ENCODE assay signal across 15 cellular contexts in genomic region chr12:51056242-51056641, GRCh38. TPM values are rescaled to one million over a fixed set of nuclear protein-coding genes. Genes with fewer than 3 reads are reported as not detected.
DNase-seq lines count a peak whose midpoint lies in the region; ATAC-seq and TF ChIP-seq lines count a peak whose summit lies in the region.
"Had no signal": no experiment of that assay in that cellular context is flagged by ENCODE, and none has a peak within 500 bp of the region (broad histone marks: within the 10 kb centered on the region; RNA-seq: fewer than 3 reads in every experiment).

No MANE protein-coding gene starts in this region.

- CTCF ChIA-PET in activated CD4-positive, alpha-beta memory T cell treated with anti-CD3 and anti-CD28 coated beads for 36 hours (lab: Charles Lee): interaction anchor here (0.7 kb wide), 1 partner anchor 25 kb away, joined by 3 read pairs; no protein-coding TSS in a partner anchor
- CTCF ChIA-PET in activated CD4-positive, alpha-beta memory T cell treated with anti-CD3 and anti-CD28 coated beads, Interleukin-2, amount 10 ng/mL, durations not matched to agents 7 days and 5 days (lab: Charles Lee): no interaction called here

- TF ChIP-seq POLR2A in gastrocnemius medialis (IDR thresholded peaks at IDR 0.05) (no peak), testis (IDR thresholded peaks at IDR 0.05) (no peak)

- H3K36me3 Mint-ChIP-seq in activated CD4-positive, alpha-beta memory T cell treated with anti-CD3 and anti-CD28 coated beads for 36 hours: peaks cover 53% of the 10 kb centered on the region
- H3K36me3 Mint-ChIP-seq in activated CD4-positive, alpha-beta memory T cell treated with anti-CD3 and anti-CD28 coated beads, Interleukin-2, amount 10 ng/mL, durations not matched to agents 7 days and 5 days (ENCODE audit: low read depth): peaks cover 64% of the 10 kb centered on the region

- in situ Hi-C loops in gastrocnemius medialis (cut with MboI; ENCODE audit: low sequenced_read_pairs in 4 of 4): no loop called here

- POLR2A ChIA-PET in activated CD4-positive, alpha-beta memory T cell treated with anti-CD3 and anti-CD28 coated beads for 36 hours (lab: Charles Lee): no interaction called here
- POLR2A ChIA-PET in activated CD4-positive, alpha-beta memory T cell treated with anti-CD3 and anti-CD28 coated beads, Interleukin-2, amount 10 ng/mL, durations not matched to agents 7 days and 5 days (lab: Charles Lee): no interaction called here

- ATAC-seq in esophagus mucosa: peak; percentile 94
- peak; percentile 85 to 90 for ATAC-seq in gastrocnemius medialis
- ATAC-seq: activated CD4-positive, alpha-beta T cell treated with anti-CD3 and anti-CD28 coated beads for 36 hours; activated T-helper 17 cell treated with anti-CD3 and anti-CD28 coated beads, Interleukin-2, amount 50 U/mL, for 72 hours; T-cell had no signal

- H3K9me3 ChIP-seq in gastrocnemius medialis (no peaks in the 10 kb centered on the region), testis (no peaks in the 10 kb centered on the region)
- H3K9me3 ChIP-seq: ovary, transverse colon had no signal

- H3K36me3 ChIP-seq in gastrocnemius medialis: peaks cover 0 to 81% of the 10 kb centered on the region in 2 donors
- no peaks in the 10 kb centered on the region for H3K36me3 ChIP-seq in testis (ENCODE audit: low read depth, missing control alignments)

- H3K27me3 ChIP-seq in gastrocnemius medialis (no peaks in the 10 kb centered on the region), testis (no peaks in the 10 kb centered on the region)
- H3K27me3 ChIP-seq: ovary, transverse colon had no signal

- no peak for DNase-seq in activated CD4-positive, alpha-beta memory T cell treated with anti-CD3 and anti-CD28 coated beads for 36 hours
- no peak for DNase-seq in activated CD4-positive, alpha-beta memory T cell treated with anti-CD3 and anti-CD28 coated beads, Interleukin-2, amount 10 ng/mL, durations not matched to agents 7 days and 5 days
- DNase-seq in NOMO-1 treated with dmso at 0.1 percent for 144 hours (lab: John Stamatoyannopoulos, UW; ENCODE audit: unreplicated experiment) (peak; percentile 75), gastrocnemius medialis (peak; percentile 46 to 80), activated gamma-delta T cell (lab: John Stamatoyannopoulos, UW) (no peak), testis (no peak)
- DNase-seq in stimulated activated CD4-positive, alpha-beta T cell treated with anti-CD3 and anti-CD28 coated beads, Interleukin-12 subunit alpha, Interleukin-12 subunit beta, amount 100 ng/mL, for 4 hours: no peak
- DNase-seq: activated CD4-positive, alpha-beta T cell treated with anti-CD3 and anti-CD28 coated beads for 36 hours; ovary; stimulated activated CD4-positive, alpha-beta T cell treated with anti-CD3 and anti-CD28 coated beads, Interleukin-15, amount 100 ng/mL, for 24 hours; T-cell; transverse colon had no signal

- peak overlapping the region; percentile 23 for H3K27ac Mint-ChIP-seq in activated CD4-positive, alpha-beta memory T cell treated with anti-CD3 and anti-CD28 coated beads for 36 hours
- H3K27ac Mint-ChIP-seq in activated CD4-positive, alpha-beta memory T cell treated with anti-CD3 and anti-CD28 coated beads, Interleukin-2, amount 10 ng/mL, durations not matched to agents 7 days and 5 days: no peak overlapping the region
- H3K27ac Mint-ChIP-seq: activated CD4-positive, alpha-beta T cell treated with anti-CD3 and anti-CD28 coated beads for 36 hours; activated T-helper 17 cell treated with anti-CD3 and anti-CD28 coated beads, Interleukin-2, amount 50 U/mL, for 72 hours; mesothelial cell of epicardium; T-cell had no signal

- H3K9me3 Mint-ChIP-seq in activated CD4-positive, alpha-beta memory T cell treated with anti-CD3 and anti-CD28 coated beads for 36 hours: no peaks in the 10 kb centered on the region
- no peaks in the 10 kb centered on the region for H3K9me3 Mint-ChIP-seq in activated CD4-positive, alpha-beta memory T cell treated with anti-CD3 and anti-CD28 coated beads, Interleukin-2, amount 10 ng/mL, durations not matched to agents 7 days and 5 days
- H3K9me3 Mint-ChIP-seq: activated T-helper 17 cell treated with anti-CD3 and anti-CD28 coated beads, Interleukin-2, amount 50 U/mL, for 72 hours; mesothelial cell of epicardium; T-cell had no signal

- no peak overlapping the region for H3K4me3 Mint-ChIP-seq in activated CD4-positive, alpha-beta memory T cell treated with anti-CD3 and anti-CD28 coated beads for 36 hours
- no peak overlapping the region for H3K4me3 Mint-ChIP-seq in activated CD4-positive, alpha-beta memory T cell treated with anti-CD3 and anti-CD28 coated beads, Interleukin-2, amount 10 ng/mL, durations not matched to agents 7 days and 5 days
- H3K4me3 Mint-ChIP-seq: activated CD4-positive, alpha-beta T cell treated with anti-CD3 and anti-CD28 coated beads for 36 hours; activated T-helper 17 cell treated with anti-CD3 and anti-CD28 coated beads, Interleukin-2, amount 50 U/mL, for 72 hours; mesothelial cell of epicardium; T-cell had no signal

- H3K27ac ChIP-seq in gastrocnemius medialis (peak overlapping the region in 3 of 4 donors; percentile 3 to 54 (median 23)), testis (no peak overlapping the region)
- H3K27ac ChIP-seq: ovary, transverse colon had no signal

- WGBS in testis, 2 donors: 86 to 87% methylated on average over 5 of the region's 5 CpGs

- intact Hi-C loops in activated CD4-positive, alpha-beta memory T cell treated with anti-CD3 and anti-CD28 coated beads for 36 hours (cut with micrococcal nuclease): no loop called here
- intact Hi-C loops in gastrocnemius medialis (cut with DNase I; ENCODE audit: low total_unique reads): no loop called here
- intact Hi-C loops in testis (cut with DNase I; ENCODE audit: low total_unique reads): no loop called here

- TF ChIP-seq CTCF in gastrocnemius medialis (IDR thresholded peaks at IDR 0.05 in 4 of 5, conservative IDR thresholded peaks at IDR 0.05 in 1 of 5) (no peak), testis (IDR thresholded peaks at IDR 0.05) (no peak)

- peaks cover 0 to 4% of the 10 kb centered on the region in 2 donors for H3K4me1 ChIP-seq in gastrocnemius medialis
- H3K4me1 ChIP-seq in testis: no peaks in the 10 kb centered on the region
- H3K4me1 ChIP-seq: transverse colon had no signal

- peaks cover 7% of the 10 kb centered on the region for H3K4me1 Mint-ChIP-seq in activated CD4-positive, alpha-beta memory T cell treated with anti-CD3 and anti-CD28 coated beads for 36 hours (ENCODE audit: low read depth)
- peaks cover 10% of the 10 kb centered on the region for H3K4me1 Mint-ChIP-seq in activated CD4-positive, alpha-beta memory T cell treated with anti-CD3 and anti-CD28 coated beads, Interleukin-2, amount 10 ng/mL, durations not matched to agents 7 days and 5 days
- H3K4me1 Mint-ChIP-seq: mesothelial cell of epicardium had no signal

- no peaks in the 10 kb centered on the region for H3K27me3 Mint-ChIP-seq in activated CD4-positive, alpha-beta memory T cell treated with anti-CD3 and anti-CD28 coated beads for 36 hours
- H3K27me3 Mint-ChIP-seq in activated CD4-positive, alpha-beta memory T cell treated with anti-CD3 and anti-CD28 coated beads, Interleukin-2, amount 10 ng/mL, durations not matched to agents 7 days and 5 days: no peaks in the 10 kb centered on the region
- H3K27me3 Mint-ChIP-seq: activated CD4-positive, alpha-beta T cell treated with anti-CD3 and anti-CD28 coated beads for 36 hours; activated T-helper 17 cell treated with anti-CD3 and anti-CD28 coated beads, Interleukin-2, amount 50 U/mL, for 72 hours; T-cell had no signal

- H3K4me3 ChIP-seq in gastrocnemius medialis: no peak overlapping the region
- H3K4me3 ChIP-seq in testis: no peak overlapping the region
- H3K4me3 ChIP-seq: ovary, transverse colon had no signal

RNA-seq across cellular contexts. Expression of gene LETMD1, which starts 8.1 kb away (rescaled TPM):
- total RNA-seq in activated CD4-positive, alpha-beta memory T cell treated with anti-CD3 and anti-CD28 coated beads for 36 hours: 10 to 100 TPM; 79.8 to 84.0 TPM
- 10 to 100 TPM; 92.1 to 93.9 TPM for total RNA-seq in activated CD4-positive, alpha-beta memory T cell treated with anti-CD3 and anti-CD28 coated beads, Interleukin-2, amount 10 ng/mL, durations not matched to agents 7 days and 5 days
- 32.8 TPM for total RNA-seq in esophagus mucosa
- total RNA-seq in gastrocnemius medialis: 10 to 100 TPM; 22.5 to 42.4 (median 29.8) TPM
- total RNA-seq in testis: 10 to 100 TPM; 72.7 to 75.3 TPM
- 61.2 TPM for polyA plus RNA-seq in testis (ENCODE audit: insufficient read depth, low read depth, low replicate concordance)

RNA-seq across cellular contexts. Expression of gene CSRNP2, which starts 27.2 kb away (rescaled TPM):
- 10 to 100 TPM; 19.2 to 20.2 TPM for total RNA-seq in activated CD4-positive, alpha-beta memory T cell treated with anti-CD3 and anti-CD28 coated beads for 36 hours
- 10 to 100 TPM; 14.7 to 16.3 TPM for total RNA-seq in activated CD4-positive, alpha-beta memory T cell treated with anti-CD3 and anti-CD28 coated beads, Interleukin-2, amount 10 ng/mL, durations not matched to agents 7 days and 5 days
- total RNA-seq in esophagus mucosa (12.2 TPM), gastrocnemius medialis (10 to 100 TPM; 17.3 to 29.5 (median 22.0) TPM), testis (10 to 100 TPM; 67.6 to 85.3 TPM)
- polyA plus RNA-seq in testis (ENCODE audit: insufficient read depth, low read depth, low replicate concordance): 74.8 TPM

RNA-seq across cellular contexts. Expression of gene SLC11A2, which starts 30.1 kb away (rescaled TPM):
- 10 to 100 TPM; 41.4 to 41.6 TPM for total RNA-seq in activated CD4-positive, alpha-beta memory T cell treated with anti-CD3 and anti-CD28 coated beads for 36 hours
- total RNA-seq in activated CD4-positive, alpha-beta memory T cell treated with anti-CD3 and anti-CD28 coated beads, Interleukin-2, amount 10 ng/mL, durations not matched to agents 7 days and 5 days: 10 to 100 TPM; 35.0 to 36.4 TPM
- total RNA-seq in esophagus mucosa (31.6 TPM), gastrocnemius medialis (10 to 100 TPM; 24.0 to 65.4 (median 47.0) TPM), testis (10 to 100 TPM; 63.4 to 66.5 TPM)
- 42.9 TPM for polyA plus RNA-seq in testis (ENCODE audit: insufficient read depth, low read depth, low replicate concordance)

Comparison
In these comparisons a context has a peak if more than half of its experiments do, and no peak if none do; other contexts are left out.
1. DNase-seq: peak in NOMO-1 treated with dmso at 0.1 percent for 144 hours (single experiment) and gastrocnemius medialis (2 of 2); none in activated CD4-positive, alpha-beta memory T cell treated with anti-CD3 and anti-CD28 coated beads for 36 hours (single experiment), activated CD4-positive, alpha-beta memory T cell treated with anti-CD3 and anti-CD28 coated beads, Interleukin-2, amount 10 ng/mL, durations not matched to agents 7 days and 5 days (single experiment), stimulated activated CD4-positive, alpha-beta T cell treated with anti-CD3 and anti-CD28 coated beads, Interleukin-12 subunit alpha, Interleukin-12 subunit beta, amount 100 ng/mL, for 4 hours (single experiment), activated gamma-delta T cell (single experiment) and testis (single experiment).
2. H3K27ac ChIP-seq: peak in gastrocnemius medialis (3 of 4); none in testis (0 of 2).